14 cellular contexts compared by ENCODE assay signal in the genomic region with DNA sequence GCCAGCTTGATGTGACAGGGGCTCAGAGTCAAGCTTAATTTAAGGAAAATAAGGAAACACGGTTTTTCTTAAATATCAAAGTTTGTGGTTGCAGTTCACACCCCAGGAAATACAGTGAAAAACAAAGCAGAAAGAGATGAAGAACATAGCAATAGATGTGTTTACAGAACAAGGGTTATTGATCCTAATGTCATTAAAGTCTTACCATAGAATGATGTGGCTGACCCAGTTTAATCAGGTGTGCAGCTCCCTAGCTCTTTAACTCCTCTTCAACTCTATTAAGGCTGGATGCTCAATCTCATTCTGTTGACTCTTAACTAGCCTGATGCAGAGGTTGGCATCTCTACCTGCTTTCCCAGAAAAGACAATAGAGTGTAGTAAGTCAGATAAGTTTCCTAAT.
"Had no signal": no experiment of that assay in that cellular context is flagged by ENCODE, and none has a peak within 500 bp of the region (broad histone marks: within the 10 kb centered on the region; RNA-seq: fewer than 3 reads in every experiment).

No MANE protein-coding gene starts in this region.

- H3K36me3 ChIP-seq: neutrophil, tibial nerve had no signal

- H3K4me3 Mint-ChIP-seq: activated CD4-positive, alpha-beta T cell treated with anti-CD3 and anti-CD28 coated beads for 36 hours; activated naive CD8-positive, alpha-beta T cell; immature natural killer cell; memory B cell; naive thymus-derived CD4-positive, alpha-beta T cell; stimulated activated naive CD8-positive, alpha-beta T cell treated with anti-CD3 and anti-CD28 coated beads, Interleukin-15, Interleukin-2, amounts not matched to agents 100 ng/mL and 50 ng/mL, for 24 hours had no signal

- H3K9me3 ChIP-seq: mucosa of descending colon, neutrophil, tibial nerve had no signal

- H3K9me3 Mint-ChIP-seq: immature natural killer cell; memory B cell; naive thymus-derived CD4-positive, alpha-beta T cell; stimulated activated naive CD8-positive, alpha-beta T cell treated with anti-CD3 and anti-CD28 coated beads, Interleukin-15, Interleukin-2, amounts not matched to agents 100 ng/mL and 50 ng/mL, for 24 hours had no signal

- H3K4me1 Mint-ChIP-seq: immature natural killer cell, memory B cell had no signal

- H3K27ac ChIP-seq: neutrophil, tibial nerve had no signal

- H3K27ac Mint-ChIP-seq: activated CD4-positive, alpha-beta T cell treated with anti-CD3 and anti-CD28 coated beads for 36 hours; activated naive CD8-positive, alpha-beta T cell; immature natural killer cell; memory B cell; naive thymus-derived CD4-positive, alpha-beta T cell; stimulated activated naive CD8-positive, alpha-beta T cell treated with anti-CD3 and anti-CD28 coated beads, Interleukin-15, Interleukin-2, amounts not matched to agents 100 ng/mL and 50 ng/mL, for 24 hours had no signal

- H3K27me3 Mint-ChIP-seq: memory B cell had no signal

- H3K4me3 ChIP-seq: mucosa of descending colon, tibial nerve had no signal

- ATAC-seq: activated CD4-positive, alpha-beta T cell treated with anti-CD3 and anti-CD28 coated beads for 36 hours; left ventricle myocardium superior; mucosa of descending colon; naive thymus-derived CD4-positive, alpha-beta T cell had no signal

- H3K36me3 Mint-ChIP-seq: activated naive CD8-positive, alpha-beta T cell; immature natural killer cell; memory B cell; naive thymus-derived CD4-positive, alpha-beta T cell had no signal

- DNase-seq: activated CD4-positive, alpha-beta T cell treated with anti-CD3 and anti-CD28 coated beads for 36 hours; activated CD4-positive, alpha-beta T cell treated with anti-CD3 and anti-CD28 coated beads, Interleukin-2, amount 50 U/mL, for 48 hours; amniotic stem cell; immature natural killer cell; kidney glomerular epithelial cell; left ventricle myocardium superior; mucosa of descending colon; naive thymus-derived CD4-positive, alpha-beta T cell; retina had no signal

- H3K27me3 ChIP-seq: neutrophil, tibial nerve had no signal
